ENCODE assay signal across 31 cellular contexts in the genomic region with DNA sequence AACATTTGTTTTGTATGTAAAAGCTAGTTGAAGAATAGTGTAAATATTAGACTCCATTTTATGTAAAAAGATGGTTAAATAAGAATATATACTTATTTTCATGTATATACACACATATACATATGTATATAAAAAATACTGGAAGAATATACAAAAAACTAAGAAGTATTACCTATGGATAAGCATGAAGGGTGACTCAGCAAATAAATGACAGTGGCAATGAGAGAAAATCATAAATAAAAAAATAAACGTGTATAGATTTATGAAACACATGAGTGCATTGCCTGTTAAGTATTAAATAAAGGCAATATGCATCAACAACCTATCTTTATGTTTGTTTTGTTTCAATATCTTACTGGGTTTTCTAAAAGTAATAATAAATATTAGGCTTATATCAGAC.
"Had no signal": no experiment of that assay in that cellular context is flagged by ENCODE, and none has a peak within 500 bp of the region (broad histone marks: within the 10 kb centered on the region; RNA-seq: fewer than 3 reads in every experiment).

No MANE protein-coding gene starts in this region.

- DNase-seq: activated B cell treated with CpG ODN at 0.5 μM for 24 hours; activated CD4-positive, alpha-beta T cell treated with anti-CD3 and anti-CD28 coated beads for 48 hours; activated CD4-positive, alpha-beta T cell treated with anti-CD3 and anti-CD28 coated beads, Interleukin-2, amount 50 U/mL, for 1 hour; activated CD4-positive, alpha-beta T cell treated with anti-CD3 and anti-CD28 coated beads, Interleukin-2, amount 50 U/mL, for 48 hours; activated CD8-positive, alpha-beta memory T cell treated with anti-CD3 and anti-CD28 coated beads for 24 hours; activated CD8-positive, alpha-beta T cell treated with anti-CD3 and anti-CD28 coated beads for 36 hours; activated effector memory CD4-positive, alpha-beta T cell treated with Interleukin-2 at 50 U/mL for 16 hours; activated gamma-delta T cell treated with Interleukin-2 at 50 U/mL for 16 hours; activated naive CD4-positive, alpha-beta T cell treated with Interleukin-2 at 50 U/mL for 16 hours; activated naive CD8-positive, alpha-beta T cell treated with anti-CD3 and anti-CD28 coated beads for 36 hours; activated naive CD8-positive, alpha-beta T cell treated with anti-CD3 and anti-CD28 coated beads, Interleukin-2, amount 50 U/mL, for 24 hours; activated T-cell treated with anti-CD3 and anti-CD28 coated beads, Interleukin-2, amount 50 U/mL, for 4 hours; adrenal gland; amygdala; aorta; body of pancreas; caudate nucleus; cortex of kidney; dermis blood vessel endothelial cell; effector CD8-positive, alpha-beta T cell; esophagus squamous epithelium; foreskin melanocyte; heart right ventricle; T1000; WERI-Rb-1 had no signal

- H3K9me3 ChIP-seq: adrenal gland, body of pancreas, esophagus squamous epithelium, gastroesophageal sphincter had no signal

- H3K4me3 ChIP-seq: adrenal gland, body of pancreas, esophagus squamous epithelium, gastroesophageal sphincter, heart right ventricle had no signal

- ATAC-seq: activated CD4-positive, CD25-positive, alpha-beta regulatory T cell treated with anti-CD3 and anti-CD28 coated beads, Interleukin-2, amount 50 U/mL, for 24 hours; activated CD8-positive, alpha-beta T cell treated with anti-CD3 and anti-CD28 coated beads for 36 hours; activated naive CD8-positive, alpha-beta T cell treated with anti-CD3 and anti-CD28 coated beads, Interleukin-2, amount 50 U/mL, for 24 hours; activated T-cell treated with anti-CD3 and anti-CD28 coated beads, Interleukin-2, amount 50 U/mL, for 4 hours; activated T-helper 17 cell treated with anti-CD3 and anti-CD28 coated beads, Interleukin-2, amount 50 U/mL, for 72 hours; body of pancreas; gastroesophageal sphincter; heart right ventricle had no signal

- H3K27ac ChIP-seq: adrenal gland, body of pancreas, epithelial cell of prostate, esophagus squamous epithelium, gastroesophageal sphincter, heart right ventricle, WERI-Rb-1 had no signal

- H3K4me1 ChIP-seq: adrenal gland, body of pancreas, esophagus squamous epithelium, gastroesophageal sphincter, heart right ventricle had no signal

- FAIRE-seq: colon, endothelial cell of umbilical vein had no signal

- H3K36me3 ChIP-seq: adrenal gland, esophagus squamous epithelium, gastroesophageal sphincter, heart right ventricle, WERI-Rb-1 had no signal

- H3K27me3 ChIP-seq: adrenal gland, body of pancreas, esophagus squamous epithelium, gastroesophageal sphincter, heart right ventricle had no signal
